ENCODE assay signal across 8 cellular contexts in the genomic region with DNA sequence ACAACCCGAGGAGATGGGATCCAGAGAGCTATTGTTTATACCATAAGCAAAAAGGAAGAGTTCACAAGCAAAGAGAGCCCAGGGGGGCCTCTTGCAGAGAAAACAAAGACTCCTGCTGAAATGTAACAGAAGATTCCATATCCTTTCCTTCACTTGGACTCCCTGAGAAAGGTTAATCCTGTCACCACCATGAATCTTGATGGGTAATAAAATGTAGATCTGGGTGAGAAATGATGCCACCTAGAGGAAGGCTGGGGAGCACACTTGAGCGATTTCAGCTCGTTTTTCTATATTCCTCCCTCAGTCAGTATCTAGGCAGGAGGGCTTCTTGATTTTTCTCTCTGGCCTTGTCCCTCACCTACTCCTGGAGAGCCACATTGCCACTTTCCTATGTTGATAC. TPM values are rescaled to one million over a fixed set of nuclear protein-coding genes. Genes with fewer than 3 reads are reported as not detected.
DNase-seq lines count a peak whose midpoint lies in the region; ATAC-seq and TF ChIP-seq lines count a peak whose summit lies in the region.

No MANE protein-coding gene starts in this region.

- no peak overlapping the region for H3K23ac ChIP-seq in mesenchymal stem cell (ENCODE audit: low read length in 2 of 2)

- WGBS in adrenal gland, 4 donors, result 13 to 54% (median 28%) methylated on average over 2 to 3 of the region's 3 CpGs
- 100% methylated on average over 1 of the region's 3 CpGs for WGBS in mesenchymal stem cell
- 27 to 37% methylated on average over 3 of the region's 3 CpGs for WGBS in lower leg skin, 2 donors

- no peak overlapping the region for H3K4ac ChIP-seq in mesenchymal stem cell (ENCODE audit: low read depth in 1 of 2, low read length in 2 of 2)

- H3K4me1 ChIP-seq in adrenal gland (replicated peaks in 1 of 2) (no peaks in the 10 kb centered on the region), mesenchymal stem cell (ENCODE audit: control insufficient read depth, insufficient read depth, low read depth, low read length) (no peaks in the 10 kb centered on the region)

- no peak overlapping the region for H3K4me2 ChIP-seq in mesenchymal stem cell (ENCODE audit: low read length, poor library complexity, severe bottlenecking)

- ATAC-seq in HG03139 (IDR thresholded peaks at IDR 0.05; ENCODE audit: unreplicated experiment), result no peak

- H3K9me3 ChIP-seq in adrenal gland (replicated peaks in 1 of 3) (no peaks in the 10 kb centered on the region), mesenchymal stem cell (ENCODE audit: control insufficient read depth, low read length) (no peaks in the 10 kb centered on the region)

- H4K8ac ChIP-seq in mesenchymal stem cell (ENCODE audit: low read length), result no peak overlapping the region

- no peak overlapping the region for H3K14ac ChIP-seq in mesenchymal stem cell (ENCODE audit: low read length in 2 of 2)

- H3K27ac ChIP-seq in adrenal gland (no peak overlapping the region), mesenchymal stem cell (ENCODE audit: low read length, poor library complexity, severe bottlenecking) (no peak overlapping the region)

- no peaks in the 10 kb centered on the region for H3K79me1 ChIP-seq in mesenchymal stem cell (replicated peaks; ENCODE audit: low read length, poor library complexity, severe bottlenecking)

- DNase-seq in GM06990 (ENCODE audit: extremely low read depth, insufficient read length) (no peak), HT-29 (ENCODE audit: low spot score) (peak; percentile 54), adrenal gland (peak in 1 of 7 donors; percentile 1), mesenchymal stem cell (peak; percentile 16), cerebellar nuclear complex (lab: John Stamatoyannopoulos, UW) (no peak), lower leg skin (ENCODE audit: low spot score in 2 of 2) (no peak)
- no peak for DNase-seq in central memory CD4-positive, alpha-beta T cell

- no peak overlapping the region for H3K18ac ChIP-seq in mesenchymal stem cell (ENCODE audit: low read depth in 1 of 2, low read length in 2 of 2)

- H2AK5ac ChIP-seq in mesenchymal stem cell (ENCODE audit: low read length, severe bottlenecking), result no peak overlapping the region

- H3K36me3 ChIP-seq in GM06990 (ENCODE audit: control insufficient read depth, insufficient read depth, low read length) (no peaks in the 10 kb centered on the region), adrenal gland (replicated peaks in 1 of 2) (no peaks in the 10 kb centered on the region), mesenchymal stem cell (ENCODE audit: control insufficient read depth in 1 of 2, insufficient read depth in 2 of 2, low read depth in 1 of 2, low read length in 2 of 2) (peaks cover 0 to 16% of the 10 kb centered on the region in 2 experiments)

- peak; percentile 62 for TF ChIP-seq CTCF in GM06990 (IDR thresholded peaks at IDR 0.05; ENCODE audit: insufficient read depth, low read length, poor library complexity, severe bottlenecking)
- peak; percentile 26 to 39 (median 32) for TF ChIP-seq CTCF in adrenal gland (IDR thresholded peaks at IDR 0.05)
- no peak for TF ChIP-seq CTCF in lower leg skin (IDR thresholded peaks at IDR 0.05)

- no peak overlapping the region for H2BK5ac ChIP-seq in mesenchymal stem cell (ENCODE audit: low read depth, low read length, poor library complexity, severe bottlenecking)

- no peak overlapping the region for H3K9ac ChIP-seq in mesenchymal stem cell (ENCODE audit: low read length)

- no peak for TF ChIP-seq POLR2A in adrenal gland (IDR thresholded peaks at IDR 0.05)
- TF ChIP-seq POLR2A in lower leg skin (IDR thresholded peaks at IDR 0.05), result no peak

- no peak overlapping the region for H2AFZ ChIP-seq in mesenchymal stem cell (ENCODE audit: low read depth, low read length)

- no peak overlapping the region for H2BK12ac ChIP-seq in mesenchymal stem cell (ENCODE audit: low read length in 2 of 2)

- no peak overlapping the region for H2BK15ac ChIP-seq in mesenchymal stem cell (ENCODE audit: low read depth, poor library complexity, severe bottlenecking)

- H3K27me3 ChIP-seq in GM06990 (replicated peaks; ENCODE audit: control insufficient read depth, insufficient read depth, low read length), result no peaks in the 10 kb centered on the region
- H3K27me3 ChIP-seq in adrenal gland, result no peaks in the 10 kb centered on the region
- peaks cover 0 to 20% of the 10 kb centered on the region in 2 experiments for H3K27me3 ChIP-seq in mesenchymal stem cell (ENCODE audit: control insufficient read depth in 1 of 2, insufficient read depth in 1 of 2, low read length in 2 of 2)

- no peak overlapping the region for H4K91ac ChIP-seq in mesenchymal stem cell (ENCODE audit: low read length)

- intact Hi-C loops in adrenal gland (cut with DNase I) (loop anchor here in 1 of 2 donors (10.0 kb wide), 1 partner anchor 150 kb away; the partner anchor contains the start of gene GUCY2F), lower leg skin (cut with DNase I; ENCODE audit: low total_unique reads) (no loop called here)

- H3K4me3 ChIP-seq in GM06990 (replicated peaks; ENCODE audit: low read depth, low read length) (no peak overlapping the region), adrenal gland (no peak overlapping the region), mesenchymal stem cell (ENCODE audit: insufficient read depth in 1 of 2, low read depth in 1 of 2, low read length in 2 of 2) (no peak overlapping the region), lower leg skin (ENCODE audit: low read depth, poor library complexity, severe bottlenecking) (no peak overlapping the region)

- no peak overlapping the region for H2BK120ac ChIP-seq in mesenchymal stem cell (ENCODE audit: low read depth, low read length)

RNA-seq across cellular contexts. Expression of gene KCNE5, which starts 10.2 kb away (rescaled TPM):
- 0.23 and 0.34 TPM in 2 replicates for total RNA-seq in HT-29 (2014; rRNA removed; shearing (Covaris generic))
- total RNA-seq in adrenal gland (1 to 10 TPM in 1 of 8 donors, under 1 TPM in 5, not detected in 2; 0.57 to 2.0 (median 0.78) TPM), lower leg skin (under 1 TPM in 2 of 4 donors, not detected in 2; 0.32 to 0.36 TPM)
- polyA plus RNA-seq in adrenal gland, result 1 to 10 TPM in 1 of 3 donors, under 1 TPM in 1, not detected in 1; 0.54 to 1.4 TPM
- 0.40 TPM for polyA plus RNA-seq in mesenchymal stem cell (2013, experiment 1 of 2)
- 0.27 TPM for polyA plus RNA-seq in mesenchymal stem cell (2013, experiment 2 of 2)

Comparison
In these comparisons a context has a peak if more than half of its experiments do, and no peak if none do; other contexts are left out.
1. DNase-seq: peak in HT-29 (single experiment) and mesenchymal stem cell (single experiment); none in GM06990 (single experiment), cerebellar nuclear complex (0 of 2), lower leg skin (0 of 2) and central memory CD4-positive, alpha-beta T cell (single experiment).
2. CTCF ChIP-seq: peak in GM06990 (single experiment) and adrenal gland (6 of 6); none in lower leg skin (0 of 3).